In genomic region chr17:974778-975177, GRCh38 we compare ENCODE assay signal across 6 cellular contexts. TPM values are rescaled to one million over a fixed set of nuclear protein-coding genes. Genes with fewer than 3 reads are reported as not detected.
DNase-seq lines count a peak whose midpoint lies in the region; ATAC-seq and TF ChIP-seq lines count a peak whose summit lies in the region.
"Not testable (repeated sequence)": the region's sequence is repeated elsewhere in the genome, so short reads cannot be mapped to it uniquely, and the experiment has no call there.

No MANE protein-coding gene starts in this region.

- peaks cover 52% of the 10 kb centered on the region for H3K4me1 Mint-ChIP-seq in GM23338

- not testable (repeated sequence) for ATAC-seq in GM23338, Panc1

- H4K20me1 ChIP-seq in GM23338 (replicated peaks; ENCODE audit: insufficient read depth): peaks cover 48% of the 10 kb centered on the region
- peaks cover 26% of the 10 kb centered on the region for H4K20me1 ChIP-seq in hepatocyte (ENCODE audit: insufficient read depth, poor library complexity, severe bottlenecking)

- TF ChIP-seq EP300 in sigmoid colon (IDR thresholded peaks at IDR 0.05): not testable (repeated sequence)

- H3K79me2 ChIP-seq in GM23338 (replicated peaks; ENCODE audit: insufficient read depth): peaks cover 91% of the 10 kb centered on the region
- H3K79me2 ChIP-seq in hepatocyte: peaks cover 90% of the 10 kb centered on the region

- DNase-seq in GM23338 (ENCODE audit: low spot score); Panc1 (ENCODE audit: low read depth, low spot score); epithelial cell of prostate (ENCODE audit: low read depth, low spot score); hepatocyte (ENCODE audit: low spot score); sigmoid colon: not testable (repeated sequence)

- not testable (repeated sequence) for H3K9me3 Mint-ChIP-seq in GM23338

- not testable (repeated sequence) for H3K4me3 Mint-ChIP-seq in GM23338

- H3K9ac ChIP-seq in muscle layer of colon (ENCODE audit: low read length): not testable (repeated sequence)

- H3K27ac ChIP-seq in GM23338 (ENCODE audit: low read depth): peak overlapping the region; percentile 65
- H3K27ac ChIP-seq in Panc1 (ENCODE audit: low read length): peak overlapping the region; percentile 93
- peak overlapping the region; percentile 98 for H3K27ac ChIP-seq in epithelial cell of prostate
- peak overlapping the region; percentile 94 for H3K27ac ChIP-seq in hepatocyte
- peak overlapping the region; percentile 10 for H3K27ac ChIP-seq in muscle layer of colon (ENCODE audit: low read depth, low read length)
- H3K27ac ChIP-seq in sigmoid colon: peak overlapping the region in 3 of 4 donors; percentile 88 to 93 (median 92)

- H3K36me3 Mint-ChIP-seq in GM23338 (ENCODE audit: low read depth): not testable (repeated sequence)

- H3K4me2 ChIP-seq in GM23338: 0 out of 2 replicates have a peak overlapping the region, but pooled peaks have one; percentile 90
- peak overlapping the region; percentile 77 for H3K4me2 ChIP-seq in hepatocyte

- not testable (repeated sequence) for BruUV-seq in Panc1 (replicated peaks; lab: Mats Ljungman, UMichigan)

- intact Hi-C loops in Panc1 (cut with micrococcal nuclease; ENCODE audit: unreplicated experiment): not testable (repeated sequence)
- intact Hi-C loops in sigmoid colon (cut with DNase I): loop anchor here (5.0 kb wide), 1 partner anchor 92 kb away; no protein-coding TSS in a partner anchor

- H3K9me3 ChIP-seq in Panc1 (ENCODE audit: control insufficient read depth, insufficient read depth, low read depth, low read length); hepatocyte (ENCODE audit: low read depth); muscle layer of colon (ENCODE audit: low read length); sigmoid colon: not testable (repeated sequence)

- H3K27me3 ChIP-seq in GM23338 (ENCODE audit: insufficient read depth); Panc1 (ENCODE audit: control insufficient read depth, insufficient read depth, low read length); hepatocyte; muscle layer of colon (ENCODE audit: control insufficient read depth in 1 of 2, insufficient read depth in 2 of 2, low read length in 2 of 2); sigmoid colon: not testable (repeated sequence)

- 92% methylated on average over 2 of the region's 2 CpGs for WGBS in hepatocyte (ENCODE audit: low lambda C conversion rate, missing lambda C conversion rate)
- 62 to 87% methylated on average over 2 of the region's 2 CpGs for WGBS in sigmoid colon, 2 donors

- H2AFZ ChIP-seq in GM23338, hepatocyte: not testable (repeated sequence)

- not testable (repeated sequence) for TF ChIP-seq POLR2A in sigmoid colon (IDR thresholded peaks at IDR 0.05)

- not testable (repeated sequence) for TF ChIP-seq CTCF in GM23338 (conservative IDR thresholded peaks at IDR 0.05; ENCODE audit: low read depth in 2 of 2); Panc1 (IDR thresholded peaks at IDR 0.05); hepatocyte (IDR thresholded peaks at IDR 0.05; ENCODE audit: poor library complexity); sigmoid colon (IDR thresholded peaks at IDR 0.05)

- CTCF ChIA-PET in Panc1 (lab: Charles Lee): not testable (repeated sequence)

- not testable (repeated sequence) for H3K27me3 Mint-ChIP-seq in GM23338 (ENCODE audit: insufficient read depth, low read depth, poor library complexity)

- in situ Hi-C loops in Panc1 (cut with HindIII; ENCODE audit: low pct_unique_long_range_greater_than_20kb, low sequenced_read_pairs): not testable (repeated sequence)

- H3K4me1 ChIP-seq in GM23338 (ENCODE audit: insufficient read depth) (peaks cover 58% of the 10 kb centered on the region), Panc1 (ENCODE audit: control insufficient read depth, insufficient read depth, low read length) (peaks cover 38% of the 10 kb centered on the region), hepatocyte (ENCODE audit: insufficient read depth) (peaks cover 36% of the 10 kb centered on the region), muscle layer of colon (ENCODE audit: insufficient read depth, low read length) (peaks cover 36% of the 10 kb centered on the region), sigmoid colon (peaks cover 0 to 57% (median 47%) of the 10 kb centered on the region in 4 donors)

- H3F3A ChIP-seq in GM23338 (replicated peaks; ENCODE audit: low read depth): not testable (repeated sequence)

- not testable (repeated sequence) for H3K9me2 ChIP-seq in GM23338 (ENCODE audit: insufficient read depth); hepatocyte (replicated peaks; ENCODE audit: insufficient read depth)

- POLR2A ChIA-PET in Panc1 (lab: Charles Lee): interaction anchor here (0.9 kb wide), 1 partner anchor 15 kb away, joined by 8 read pairs; no protein-coding TSS in a partner anchor

- not testable (repeated sequence) for H3K36me3 ChIP-seq in GM23338 (ENCODE audit: insufficient read depth); Panc1 (ENCODE audit: control insufficient read depth, insufficient read depth, low read length); hepatocyte (replicated peaks; ENCODE audit: insufficient read depth, low read depth); muscle layer of colon (ENCODE audit: insufficient read depth, low read length); sigmoid colon

- not testable (repeated sequence) for H3K4me3 ChIP-seq in GM23338; Panc1 (ENCODE audit: low read depth in 2 of 2, low read length in 2 of 2); hepatocyte; muscle layer of colon (ENCODE audit: low read depth in 1 of 2, low read length in 2 of 2); sigmoid colon

- H3K27ac Mint-ChIP-seq in GM23338: not testable (repeated sequence)

RNA-seq across cellular contexts. Expression of gene NXN, which starts 4.8 kb away (rescaled TPM):
- total RNA-seq in GM23338 (2014; rRNA removed; shearing (Covaris generic)): 90.4 and 105 TPM in 2 replicates
- polyA plus RNA-seq in GM23338 (2016; fragmentation: Nextera tagmentation; extraction: Ambion mirVana) (31.8 and 36.2 TPM in 2 replicates), hepatocyte (74.1 and 88.0 TPM in 2 replicates), sigmoid colon (10 to 100 TPM in 1 of 3 donors, 1 to 10 TPM in 2; 1.4 to 11.5 (median 8.4) TPM)
- total RNA-seq in Panc1 (2021; ENCODE audit: unreplicated experiment) (126 TPM), hepatocyte (55.0 and 58.7 TPM in 2 replicates), sigmoid colon (10 to 100 TPM; 50.4 to 75.9 (median 67.1) TPM)
- polyA plus RNA-seq in Panc1 (2012; ENCODE audit: insufficient read length): 134 TPM

RNA-seq across cellular contexts. Expression of gene TIMM22, which starts 22.2 kb away (rescaled TPM):
- total RNA-seq in GM23338 (2014; rRNA removed; shearing (Covaris generic)): 23.1 and 24.4 TPM in 2 replicates
- 20.2 and 21.9 TPM in 2 replicates for polyA plus RNA-seq in GM23338 (2016; fragmentation: Nextera tagmentation; extraction: Ambion mirVana)
- total RNA-seq in Panc1 (2021; ENCODE audit: unreplicated experiment): 10.2 TPM
- polyA plus RNA-seq in Panc1 (2012; ENCODE audit: insufficient read length): 10.7 TPM
- total RNA-seq in hepatocyte: 16.2 and 16.7 TPM in 2 replicates
- 18.4 and 25.3 TPM in 2 replicates for polyA plus RNA-seq in hepatocyte
- total RNA-seq in sigmoid colon: 10 to 100 TPM in 3 of 4 donors, 1 to 10 TPM in 1; 8.0 to 13.6 (median 11.0) TPM
- polyA plus RNA-seq in sigmoid colon: 1 to 10 TPM; 6.0 to 9.2 (median 8.1) TPM

Comparison
In these comparisons a context has a peak if more than half of its experiments do, and no peak if none do; other contexts are left out.
1. H3K27ac ChIP-seq: peak in every context shown above with its lines; median percentile 98 in epithelial cell of prostate; 94 in hepatocyte; 93 in Panc1; 92 in sigmoid colon; 65 in GM23338; 10 in muscle layer of colon.